7 cellular contexts compared by ENCODE assay signal in genomic region chr3:63933459-63933858, GRCh38. TPM values are rescaled to one million over a fixed set of nuclear protein-coding genes. Genes with fewer than 3 reads are reported as not detected.
DNase-seq lines count a peak whose midpoint lies in the region; ATAC-seq and TF ChIP-seq lines count a peak whose summit lies in the region.

No MANE protein-coding gene starts in this region.

- DNase-seq in OCI-LY7 (ENCODE audit: low spot score) (peak; percentile 62), smooth muscle cell (lab: John Stamatoyannopoulos, UW; ENCODE audit: unreplicated experiment) (no peak), amygdala (lab: John Stamatoyannopoulos, UW) (no peak), NCI-H146 treated with DMSO at 0.1 percent for 48 hours (lab: John Stamatoyannopoulos, UW; ENCODE audit: unreplicated experiment) (no peak), HuH-7.5 (ENCODE audit: low spot score) (no peak)

- POLR2A ChIA-PET in OCI-LY7 (lab: Charles Lee): interaction anchor here (0.8 kb wide), 1 partner anchor 15 kb away, joined by 4 read pairs; no protein-coding TSS in a partner anchor

- BruUV-seq in OCI-LY7 (replicated peaks; lab: Mats Ljungman, UMichigan): no TSS peak

- H3K4me1 ChIP-seq in OCI-LY7 (ENCODE audit: insufficient read depth, low read length, poor library complexity, severe bottlenecking): peaks cover 64% of the 10 kb centered on the region
- H3K4me1 ChIP-seq in smooth muscle cell (ENCODE audit: low read depth): peaks cover 43% of the 10 kb centered on the region

- H3K27ac ChIP-seq in OCI-LY7 (ENCODE audit: low read depth, low read length, poor library complexity, severe bottlenecking) (peak overlapping the region; percentile 78), smooth muscle cell (ENCODE audit: low read depth) (peak overlapping the region; percentile 81)

- peak overlapping the region; percentile 25 for H3K4me3 ChIP-seq in OCI-LY7 (ENCODE audit: low read depth, low read length, poor library complexity, severe bottlenecking)
- no peak overlapping the region for H3K4me3 ChIP-seq in smooth muscle cell

- no peaks in the 10 kb centered on the region for H3K27me3 ChIP-seq in smooth muscle cell (ENCODE audit: low read depth)

- H3F3A ChIP-seq in smooth muscle cell (ENCODE audit: low read depth): no peaks in the 10 kb centered on the region

- H3K4me2 ChIP-seq in OCI-LY7 (ENCODE audit: low read length): peak overlapping the region; percentile 73
- peak overlapping the region; percentile 55 for H3K4me2 ChIP-seq in smooth muscle cell

- H3K9me2 ChIP-seq in OCI-LY7 (ENCODE audit: insufficient read depth, low read length): no peaks in the 10 kb centered on the region

- H3K79me2 ChIP-seq in OCI-LY7 (ENCODE audit: insufficient read depth, low read depth, low read length): peaks cover 73% of the 10 kb centered on the region; the same call in 1 of the 2 replicates
- H3K79me2 ChIP-seq in smooth muscle cell (ENCODE audit: low read depth): peaks cover 50% of the 10 kb centered on the region

- no peak overlapping the region for H3K9ac ChIP-seq in smooth muscle cell (ENCODE audit: low read depth)

- no peak for TF ChIP-seq CTCF in OCI-LY7 (conservative IDR thresholded peaks at IDR 0.05; ENCODE audit: low read length)
- TF ChIP-seq CTCF in smooth muscle cell (IDR thresholded peaks at IDR 0.05; ENCODE audit: borderline replicate concordance, insufficient read depth, poor library complexity, severe bottlenecking): no peak

- ATAC-seq in GM19043 (IDR thresholded peaks at IDR 0.05; ENCODE audit: low read depth, unreplicated experiment) (peak; percentile 67), HG02884 (IDR thresholded peaks at IDR 0.05; ENCODE audit: unreplicated experiment) (peak; percentile 67)

- H3K9me3 ChIP-seq in OCI-LY7 (ENCODE audit: low read length): no peaks in the 10 kb centered on the region
- H3K9me3 ChIP-seq in smooth muscle cell (replicated peaks; ENCODE audit: low read depth): no peaks in the 10 kb centered on the region

- H4K20me1 ChIP-seq in OCI-LY7 (ENCODE audit: insufficient read depth, low read length) (peaks cover 38% of the 10 kb centered on the region), smooth muscle cell (ENCODE audit: low read depth) (peaks cover 95% of the 10 kb centered on the region)

- no peak overlapping the region for H2AFZ ChIP-seq in OCI-LY7 (ENCODE audit: low read length)
- no peak overlapping the region for H2AFZ ChIP-seq in smooth muscle cell (ENCODE audit: low read depth)

- intact Hi-C loops in OCI-LY7 (cut with micrococcal nuclease; ENCODE audit: unreplicated experiment): no loop called here

- CTCF ChIA-PET in OCI-LY7 (lab: Charles Lee; ENCODE audit: unreplicated experiment): no interaction called here

- H3K36me3 ChIP-seq in OCI-LY7 (ENCODE audit: insufficient read depth, low read length): peaks cover 59% of the 10 kb centered on the region
- H3K36me3 ChIP-seq in smooth muscle cell (ENCODE audit: low read depth): no peaks in the 10 kb centered on the region

- 98% methylated on average over 1 of the region's 1 CpG for WGBS in smooth muscle cell (ENCODE audit: low lambda C conversion rate)

RNA-seq across cellular contexts. Expression of gene SCAANT1, which starts 21.3 kb away (rescaled TPM):
- total RNA-seq in OCI-LY7 (2014; rRNA removed; shearing (Covaris generic)): not detected in 2 replicates
- total RNA-seq in OCI-LY7 (2022) (not detected in 2 replicates), smooth muscle cell (not detected in 2 replicates)
- not detected in 2 replicates for polyA plus RNA-seq in smooth muscle cell
